In the genomic region with DNA sequence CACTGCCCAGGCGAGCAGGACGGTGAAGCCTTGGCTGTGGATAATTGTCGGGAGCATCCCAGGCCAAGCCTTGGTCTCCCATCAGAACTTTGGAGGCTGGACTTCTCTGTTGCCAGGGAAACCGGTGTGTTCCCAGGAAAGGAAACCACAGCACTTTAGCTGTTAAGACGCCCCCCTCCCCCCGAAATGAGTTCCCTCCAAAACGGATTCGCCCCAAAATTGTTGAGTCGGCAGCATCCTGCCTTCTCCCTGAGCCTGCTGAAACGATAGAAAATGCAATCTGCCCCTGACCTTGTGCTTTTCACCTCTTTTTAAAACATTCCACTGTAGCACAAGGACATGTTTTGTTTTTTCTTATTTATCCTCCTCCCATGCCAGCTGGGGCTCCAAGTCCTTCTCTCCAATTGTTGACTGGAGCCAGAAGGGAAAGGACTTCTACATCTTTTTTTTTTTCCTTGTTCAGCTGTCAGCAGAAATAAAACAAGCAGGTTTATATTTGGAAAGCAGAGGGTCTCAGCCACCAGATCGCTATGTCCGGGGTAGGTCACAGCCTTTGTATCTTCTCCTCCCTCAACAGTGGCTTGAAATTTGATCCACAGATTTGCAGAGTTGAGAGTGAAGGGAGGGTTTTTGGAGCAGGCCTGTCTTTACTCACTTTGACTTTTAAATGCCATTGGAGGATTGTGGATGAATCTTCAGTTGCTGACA, we compare ENCODE assay signal across 9 cellular contexts.
DNase-seq lines count a peak whose midpoint lies in the region; FAIRE-seq and TF ChIP-seq lines count a peak whose summit lies in the region.
"Had no signal": no experiment of that assay in that cellular context is flagged by ENCODE, and none has a peak within 500 bp of the region (broad histone marks: within the 10 kb centered on the region; RNA-seq: fewer than 3 reads in every experiment).

No MANE protein-coding gene starts in this region.

- H3K9ac ChIP-seq in NT2/D1 (ENCODE audit: insufficient read length, low read depth) (peak overlapping the region; percentile 29), endothelial cell of umbilical vein (replicated peaks; ENCODE audit: extremely low read depth, insufficient read depth, low read length) (no peak overlapping the region)

- intact Hi-C loops in endothelial cell of umbilical vein (cut with micrococcal nuclease) (no loop called here), transverse colon (cut with DNase I; ENCODE audit: low total_unique reads) (loop anchor here (5.0 kb wide), 1 partner anchor 118 kb away; a partner anchor contains a TSS), PC-9 (cut with micrococcal nuclease; ENCODE audit: unreplicated experiment) (no loop called here)

- H3K4me1 ChIP-seq in NT2/D1 (ENCODE audit: insufficient read depth, insufficient read length) (peaks cover 23% of the 10 kb centered on the region), endothelial cell of umbilical vein (ENCODE audit: control insufficient read depth, extremely low read depth, insufficient read depth, low read length) (peaks cover 26% of the 10 kb centered on the region), mesodermal cell (ENCODE audit: control insufficient read depth, insufficient read depth, low read length, poor library complexity, severe bottlenecking) (peaks cover 75% of the 10 kb centered on the region), transverse colon (peaks cover 43 to 84% (median 62%) of the 10 kb centered on the region in 4 donors), PC-9 (replicated peaks; ENCODE audit: insufficient read depth) (peaks cover 46% of the 10 kb centered on the region)

- DNase-seq in NT2/D1 (ENCODE audit: low read depth, low spot score) (no peak), endothelial cell of umbilical vein (ENCODE audit: low read depth, low spot score) (peak; percentile 59), transverse colon (no peak), cerebellum (ENCODE audit: low spot score) (no peak), PC-9 (no peak), anterior cingulate cortex (lab: John Stamatoyannopoulos, UW) (no peak)
- DNase-seq: activated naive CD4-positive, alpha-beta T cell; T-helper 9 cell had no signal

- no peaks in the 10 kb centered on the region for H3K9me2 ChIP-seq in PC-9 (ENCODE audit: insufficient read depth)

- TF ChIP-seq CTCF in endothelial cell of umbilical vein (IDR thresholded peaks at IDR 0.05; ENCODE audit: extremely low read depth in 1 of 2, insufficient read depth in 1 of 2, low read depth in 1 of 2, low read length in 2 of 2) (no peak), transverse colon (IDR thresholded peaks at IDR 0.05) (no peak), PC-9 (conservative IDR thresholded peaks at IDR 0.05) (no peak)

- no peaks in the 10 kb centered on the region for H3K9me3 ChIP-seq in NT2/D1 (ENCODE audit: insufficient read depth, low read length)
- no peaks in the 10 kb centered on the region for H3K9me3 ChIP-seq in endothelial cell of umbilical vein (replicated peaks; ENCODE audit: control insufficient read depth, insufficient read depth, low read length)
- H3K9me3 ChIP-seq in mesodermal cell (ENCODE audit: control insufficient read depth, low read length) = no peaks in the 10 kb centered on the region
- H3K9me3 ChIP-seq in transverse colon = no peaks in the 10 kb centered on the region
- no peaks in the 10 kb centered on the region for H3K9me3 ChIP-seq in PC-9 (ENCODE audit: insufficient read depth, low read depth)

- no peaks in the 10 kb centered on the region for H3K79me2 ChIP-seq in endothelial cell of umbilical vein (ENCODE audit: control insufficient read depth, insufficient read depth, low read length)
- 0 out of 2 replicates have a peak, but pooled peaks cover 6% of the 10 kb centered on the region for H3K79me2 ChIP-seq in PC-9 (ENCODE audit: low read depth)

- POLR2A ChIA-PET in endothelial cell of umbilical vein (lab: Charles Lee) = no interaction called here
- POLR2A ChIA-PET in PC-9 (lab: Charles Lee; ENCODE audit: unreplicated experiment) = no interaction called here

- H3F3A ChIP-seq in PC-9 (ENCODE audit: insufficient read depth, low read depth) = peaks cover 20% of the 10 kb centered on the region; the same call in 1 of the 2 replicates

- WGBS in mesodermal cell (ENCODE audit: insufficient coverage in 2 of 2), 2 experiments = 36 to 54% methylated on average over 10 to 11 of the region's 12 CpGs
- WGBS in transverse colon (ENCODE audit: low coverage in 1 of 2), 2 donors = 60% methylated on average over 12 of the region's 12 CpGs; no CpG with 5 or more reads in 1 of the 2 donors

- FAIRE-seq in endothelial cell of umbilical vein (lab: Jason Lieb, UNC) = no peak

- H3K4me2 ChIP-seq in endothelial cell of umbilical vein (ENCODE audit: insufficient read depth, low read length) (no peak overlapping the region), PC-9 (no peak overlapping the region)

- TF ChIP-seq POLR2A in endothelial cell of umbilical vein (IDR thresholded peaks at IDR 0.05; ENCODE audit: low read depth, low read length) = no peak
- TF ChIP-seq POLR2A in transverse colon (IDR thresholded peaks at IDR 0.05) = no peak

- H2AFZ ChIP-seq in endothelial cell of umbilical vein (ENCODE audit: low read depth, low read length) (no peak overlapping the region), PC-9 (no peak overlapping the region)

- no peaks in the 10 kb centered on the region for H3K9me1 ChIP-seq in endothelial cell of umbilical vein (replicated peaks; ENCODE audit: control insufficient read depth, extremely low read depth, insufficient read depth, low read length)

- dilution Hi-C loops in endothelial cell of umbilical vein (cut with MboI; ENCODE audit: extremely low pct_ligation_motif_present, low sequenced_read_pairs) = no loop called here

- H3K4me3 ChIP-seq in NT2/D1 (ENCODE audit: insufficient read length, low read depth) (no peak overlapping the region), endothelial cell of umbilical vein (replicated peaks in 1 of 3; ENCODE audit: insufficient read depth in 1 of 3, low read depth in 1 of 3, low read length in 3 of 3) (no peak overlapping the region), mesodermal cell (ENCODE audit: extremely low read depth, insufficient read depth, low read length, poor library complexity, severe bottlenecking) (no peak overlapping the region), transverse colon (no peak overlapping the region), PC-9 (no peak overlapping the region)

- no peaks in the 10 kb centered on the region for H4K20me1 ChIP-seq in endothelial cell of umbilical vein (replicated peaks; ENCODE audit: control insufficient read depth, extremely low read depth, insufficient read depth, low read length)
- H4K20me1 ChIP-seq in PC-9 (ENCODE audit: insufficient read depth) = no peaks in the 10 kb centered on the region; the same call in 1 of the 2 replicates

- H3K27me3 ChIP-seq in NT2/D1 (ENCODE audit: insufficient read depth, insufficient read length) = no peaks in the 10 kb centered on the region
- no peaks in the 10 kb centered on the region for H3K27me3 ChIP-seq in endothelial cell of umbilical vein (ENCODE audit: control insufficient read depth in 2 of 2, insufficient read depth in 2 of 2, low read length in 2 of 2)
- H3K27me3 ChIP-seq in transverse colon = no peaks in the 10 kb centered on the region
- H3K27me3 ChIP-seq in PC-9 (ENCODE audit: insufficient read depth, low read depth) = no peaks in the 10 kb centered on the region

- H3K36me3 ChIP-seq in NT2/D1 (ENCODE audit: insufficient read depth, insufficient read length, low read length) (peaks cover 62% of the 10 kb centered on the region), endothelial cell of umbilical vein (ENCODE audit: control insufficient read depth in 2 of 2, extremely low read depth in 1 of 2, insufficient read depth in 2 of 2, low read length in 2 of 2) (peaks cover 0 to 2% of the 10 kb centered on the region in 2 experiments), mesodermal cell (ENCODE audit: control insufficient read depth, insufficient read depth, low read length) (peaks cover 59% of the 10 kb centered on the region), transverse colon (no peaks in the 10 kb centered on the region), PC-9 (ENCODE audit: low read depth) (no peaks in the 10 kb centered on the region)

- CTCF ChIA-PET in endothelial cell of umbilical vein (lab: Charles Lee) (interaction anchor here (0.8 kb wide), 1 partner anchor 34 kb away, joined by 3 read pairs; no protein-coding TSS in a partner anchor), PC-9 (lab: Charles Lee) (interaction anchor here (0.6 kb wide), 1 partner anchor 17 kb away, joined by 3 read pairs; no protein-coding TSS in a partner anchor)

- in situ Hi-C loops in transverse colon (cut with MboI; ENCODE audit: low pct_ligation_motif_present in 1 of 4, low pct_unique_long_range_greater_than_20kb in 1 of 4, low sequenced_read_pairs in 3 of 4) = loop anchor here in 3 of 4 donors (25.0 kb wide), 3 partner anchors 248 to 1148 kb away; a partner anchor contains a TSS

- H3K27ac ChIP-seq in endothelial cell of umbilical vein (ENCODE audit: insufficient read depth, low read depth, low read length) = no peak overlapping the region
- peak overlapping the region; percentile 97 for H3K27ac ChIP-seq in mesodermal cell (ENCODE audit: low read depth, low read length, severe bottlenecking)
- H3K27ac ChIP-seq in transverse colon = peak overlapping the region; percentile 54 to 85 (median 66)
- H3K27ac ChIP-seq in PC-9 = no peak overlapping the region

- TF ChIP-seq EP300 in transverse colon (IDR thresholded peaks at IDR 0.05; ENCODE audit: low read depth) = no peak

- no TSS peak for BruUV-seq in endothelial cell of umbilical vein (replicated peaks; lab: Mats Ljungman, UMichigan)
- no TSS peak for BruUV-seq in PC-9 (replicated peaks; lab: Mats Ljungman, UMichigan)

TF ChIP-seq in endothelial cell of umbilical vein, 7 proteins besides CTCF, POLR2A, EP300 and RAD21:
- TF ChIP-seq MYC (IDR thresholded peaks at IDR 0.05; ENCODE audit: low read depth, low read length) = no peak
- no peak for TF ChIP-seq FOS (IDR thresholded peaks at IDR 0.05; ENCODE audit: borderline replicate concordance, insufficient read depth, low read length)
- TF ChIP-seq JUN (IDR thresholded peaks at IDR 0.05; ENCODE audit: borderline replicate concordance, insufficient read depth, insufficient read length, low read depth) = no peak
- TF ChIP-seq GATA2 (IDR thresholded peaks at IDR 0.05; ENCODE audit: insufficient read depth, insufficient read length, low read depth, low read length) = no peak
- TF ChIP-seq EZH2 (IDR thresholded peaks at IDR 0.05; ENCODE audit: borderline replicate concordance, low read depth, low read length, severe bottlenecking) = no peak
- TF ChIP-seq POLR2AphosphoS5 (IDR thresholded peaks at IDR 0.05; ENCODE audit: insufficient read depth, low read depth, low read length) = no peak
- TF ChIP-seq, protein P1, sequence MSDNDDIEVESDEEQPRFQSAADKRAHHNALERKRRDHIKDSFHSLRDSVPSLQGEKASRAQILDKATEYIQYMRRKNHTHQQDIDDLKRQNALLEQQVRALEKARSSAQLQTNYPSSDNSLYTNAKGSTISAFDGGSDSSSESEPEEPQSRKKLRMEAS (IDR thresholded peaks at IDR 0.05; ENCODE audit: insufficient read depth, insufficient read length) = no peak

Comparison
In these comparisons a context has a peak if more than half of its experiments do, and no peak if none do; other contexts are left out.
1. H3K27ac ChIP-seq: peak in mesodermal cell (single experiment) and transverse colon (4 of 4); none in endothelial cell of umbilical vein (single experiment) and PC-9 (single experiment).